ENCODE assay signal across 8 cellular contexts in genomic region chr19:43699506-43700367, GRCh38. TPM values are rescaled to one million over a fixed set of nuclear protein-coding genes. Genes with fewer than 3 reads are reported as not detected.
DNase-seq lines count a peak whose midpoint lies in the region; ATAC-seq and TF ChIP-seq lines count a peak whose summit lies in the region.

No MANE protein-coding gene starts in this region.

- H2AFZ ChIP-seq in neural progenitor cell (replicated peaks), result peak overlapping the region; percentile 90

- peaks cover 32% of the 10 kb centered on the region for H3K27me3 ChIP-seq in neural progenitor cell

- peaks cover 34% of the 10 kb centered on the region for H3K4me1 Mint-ChIP-seq in neural progenitor cell

- no peaks in the 10 kb centered on the region for H3K9me3 ChIP-seq in neural progenitor cell (ENCODE audit: low read depth)

- no peaks in the 10 kb centered on the region for H3K36me3 Mint-ChIP-seq in neural progenitor cell

- ATAC-seq in HG03175 (IDR thresholded peaks at IDR 0.05; ENCODE audit: unreplicated experiment), result no peak

- peaks cover 9% of the 10 kb centered on the region for H3F3A ChIP-seq in neural progenitor cell (ENCODE audit: low read depth)

- no peak for TF ChIP-seq CTCF in fibroblast of mammary gland (conservative IDR thresholded peaks at IDR 0.05; ENCODE audit: control insufficient read depth, insufficient read depth, low read depth, low read length)
- peak; percentile 40 for TF ChIP-seq CTCF in neural progenitor cell (IDR thresholded peaks at IDR 0.05)

- H3K9ac ChIP-seq in neural progenitor cell, result no peak overlapping the region

- DNase-seq in GM03348 (ENCODE audit: low spot score), result peak; percentile 37
- DNase-seq in SK-N-DZ (ENCODE audit: low spot score), result peak; percentile 33
- peak; percentile 40 for DNase-seq in fibroblast of mammary gland (ENCODE audit: low read depth)
- peak; percentile 91 for DNase-seq in neural progenitor cell (ENCODE audit: low spot score)
- no peak for DNase-seq in NCI-H2081 (lab: John Stamatoyannopoulos, UW)
- DNase-seq in NCI-H1436 treated with DMSO at 0.1 percent for 48 hours (lab: John Stamatoyannopoulos, UW), result no peak
- DNase-seq in H4 (ENCODE audit: low spot score), result no peak

- no peak overlapping the region for H3K27ac ChIP-seq in neural progenitor cell

- peak overlapping the region; percentile 80 for H3K4me2 ChIP-seq in neural progenitor cell

- peak overlapping the region; percentile 70 for H3K4me3 Mint-ChIP-seq in neural progenitor cell

- H3K27me3 Mint-ChIP-seq in neural progenitor cell (ENCODE audit: insufficient read depth, low read depth), result peaks cover 22% of the 10 kb centered on the region

- H3K27ac Mint-ChIP-seq in neural progenitor cell, result peak overlapping the region; percentile 87

- H3K4me1 ChIP-seq in neural progenitor cell, result no peaks in the 10 kb centered on the region

- H3K4me3 ChIP-seq in fibroblast of mammary gland (ENCODE audit: control insufficient read depth, low read depth, low read length), result no peak overlapping the region
- H3K4me3 ChIP-seq in neural progenitor cell, result peak overlapping the region; percentile 45

- H4K20me1 ChIP-seq in neural progenitor cell (ENCODE audit: low read depth), result no peaks in the 10 kb centered on the region

- no peaks in the 10 kb centered on the region for H3K36me3 ChIP-seq in neural progenitor cell

- peaks cover 4% of the 10 kb centered on the region for H3K9me3 Mint-ChIP-seq in neural progenitor cell

- no peaks in the 10 kb centered on the region for H3K79me2 ChIP-seq in neural progenitor cell (ENCODE audit: low read depth)

RNA-seq across cellular contexts. Expression of gene IRGC, which starts 16.1 kb away (rescaled TPM):
- polyA plus RNA-seq in SK-N-DZ (2014; cell fraction: cytosol; rRNA removed), result not detected in 2 replicates
- not detected in 2 replicates for polyA plus RNA-seq in SK-N-DZ (2014; cell fraction: nucleus; rRNA removed)
- total RNA-seq in neural progenitor cell (ENCODE audit: low replicate concordance), result not detected in 2 replicates
- total RNA-seq in H4 (2014; rRNA removed; shearing (Covaris generic)), result not detected in 2 replicates

RNA-seq across cellular contexts. Expression of gene PLAUR, which starts 29.8 kb away (rescaled TPM):
- polyA plus RNA-seq in SK-N-DZ (2014; cell fraction: cytosol; rRNA removed), result 10.7 and 16.4 TPM in 2 replicates
- 19.4 and 19.7 TPM in 2 replicates for polyA plus RNA-seq in SK-N-DZ (2014; cell fraction: nucleus; rRNA removed)
- total RNA-seq in neural progenitor cell (ENCODE audit: low replicate concordance), result 12.9 and 36.5 TPM in 2 replicates
- 41.3 and 53.7 TPM in 2 replicates for total RNA-seq in H4 (2014; rRNA removed; shearing (Covaris generic))

RNA-seq across cellular contexts. Expression of gene SMG9, which starts 55.0 kb away (rescaled TPM):
- polyA plus RNA-seq in SK-N-DZ (2014; cell fraction: cytosol; rRNA removed), result 27.2 and 29.4 TPM in 2 replicates
- 111 and 119 TPM in 2 replicates for polyA plus RNA-seq in SK-N-DZ (2014; cell fraction: nucleus; rRNA removed)
- 33.1 and 33.4 TPM in 2 replicates for total RNA-seq in neural progenitor cell (ENCODE audit: low replicate concordance)
- total RNA-seq in H4 (2014; rRNA removed; shearing (Covaris generic)), result 7.9 and 14.9 TPM in 2 replicates

Comparison
In these comparisons a context has a peak if more than half of its experiments do, and no peak if none do; other contexts are left out.
1. DNase-seq: peak in GM03348 (single experiment), SK-N-DZ (single experiment), fibroblast of mammary gland (single experiment) and neural progenitor cell (single experiment); none in NCI-H2081 (0 of 2), NCI-H1436 treated with DMSO at 0.1 percent for 48 hours (single experiment) and H4 (single experiment).